ENCODE assay signal across 26 cellular contexts in genomic region chr4:181166742-181167399, GRCh38.
"Had no signal": no experiment of that assay in that cellular context is flagged by ENCODE, and none has a peak within 500 bp of the region (broad histone marks: within the 10 kb centered on the region; RNA-seq: fewer than 3 reads in every experiment).

No MANE protein-coding gene starts in this region.

- H3K9me3 Mint-ChIP-seq: stimulated activated naive CD8-positive, alpha-beta T cell treated with anti-CD3 and anti-CD28 coated beads, Interleukin-15, Interleukin-2, amounts not matched to agents 100 ng/mL and 50 ng/mL, for 24 hours had no signal

- H3K4me1 Mint-ChIP-seq: stimulated activated naive B cell treated with anti-CD40 and anti-IgM and Interleukin-4, amounts not matched to agents 10 μg/mL and 1 μg/mL and 100 μg/mL, for 72 hours had no signal

- DNase-seq: dermis blood vessel endothelial cell; effector memory CD4-positive, alpha-beta T cell; foreskin keratinocyte; heart left ventricle; left ventricle myocardium superior; lower lobe of right lung; pancreas; right lobe of liver; small intestine; stimulated activated CD4-positive, alpha-beta T cell treated with anti-CD3 and anti-CD28 coated beads, Interleukin-15, amount 100 ng/mL, for 24 hours; stimulated activated CD4-positive, alpha-beta T cell treated with anti-CD3 and anti-CD28 coated beads, Interleukin-2, amount 100 ng/mL, for 48 hours; stimulated activated naive B cell treated with anti-CD40 and anti-IgM and Interleukin-4, amounts not matched to agents 10 μg/mL and 1 μg/mL and 100 μg/mL, for 72 hours; upper lobe of left lung had no signal

- H3K27ac Mint-ChIP-seq: natural killer cell treated with Interleukin-12 subunit alpha and Interleukin-12 subunit beta and Interleukin-15 and Interleukin-18, amount 100 ng/mL, for 72 hours; stimulated activated naive B cell treated with anti-CD40 and anti-IgM and Interleukin-4, amounts not matched to agents 10 μg/mL and 1 μg/mL and 100 μg/mL, for 72 hours; stimulated activated naive CD8-positive, alpha-beta T cell treated with anti-CD3 and anti-CD28 coated beads, Interleukin-15, Interleukin-2, amounts not matched to agents 100 ng/mL and 50 ng/mL, for 24 hours had no signal

- H3K4me1 ChIP-seq: esophagus muscularis mucosa, foreskin keratinocyte, gastroesophageal sphincter, heart left ventricle, lower lobe of right lung, pancreas, right lobe of liver, tibial nerve, upper lobe of left lung had no signal

- H3K4me3 ChIP-seq: coronary artery, esophagus muscularis mucosa, gastroesophageal sphincter, heart left ventricle, hepatocyte, lower lobe of right lung, pancreas, right lobe of liver, thoracic aorta, tibial nerve, upper lobe of left lung had no signal

- H3K27ac ChIP-seq: coronary artery, esophagus muscularis mucosa, foreskin keratinocyte, gastroesophageal sphincter, heart left ventricle, hepatocyte, lower lobe of right lung, neutrophil, pancreas, right lobe of liver, thoracic aorta, tibial nerve, upper lobe of left lung had no signal

- FAIRE-seq: endothelial cell of umbilical vein, keratinocyte, pancreas, small intestine, urothelium cell line had no signal

- ATAC-seq: foreskin keratinocyte; gastroesophageal sphincter; heart left ventricle; left ventricle myocardium superior; lower lobe of right lung; natural killer cell treated with Interleukin-12 subunit alpha and Interleukin-12 subunit beta and Interleukin-15 and Interleukin-18, amount 100 ng/mL, for 72 hours; pancreas; right lobe of liver; stimulated activated naive B cell treated with anti-CD40 and anti-IgM and Interleukin-4, amounts not matched to agents 10 μg/mL and 1 μg/mL and 100 μg/mL, for 72 hours had no signal

- H3K4me2 ChIP-seq: hepatocyte had no signal

- H3K4me3 Mint-ChIP-seq: natural killer cell treated with Interleukin-12 subunit alpha and Interleukin-12 subunit beta and Interleukin-15 and Interleukin-18, amount 100 ng/mL, for 72 hours; neural crest cell; stimulated activated naive B cell treated with anti-CD40 and anti-IgM and Interleukin-4, amounts not matched to agents 10 μg/mL and 1 μg/mL and 100 μg/mL, for 72 hours; stimulated activated naive CD8-positive, alpha-beta T cell treated with anti-CD3 and anti-CD28 coated beads, Interleukin-15, Interleukin-2, amounts not matched to agents 100 ng/mL and 50 ng/mL, for 24 hours had no signal

- H3K27me3 Mint-ChIP-seq: natural killer cell treated with Interleukin-12 subunit alpha and Interleukin-12 subunit beta and Interleukin-15 and Interleukin-18, amount 100 ng/mL, for 72 hours; stimulated activated naive B cell treated with anti-CD40 and anti-IgM and Interleukin-4, amounts not matched to agents 10 μg/mL and 1 μg/mL and 100 μg/mL, for 72 hours; stimulated activated naive CD8-positive, alpha-beta T cell treated with anti-CD3 and anti-CD28 coated beads, Interleukin-15, Interleukin-2, amounts not matched to agents 100 ng/mL and 50 ng/mL, for 24 hours had no signal

- H3K79me2 ChIP-seq: hepatocyte had no signal

- H3K27me3 ChIP-seq: esophagus muscularis mucosa, foreskin keratinocyte, gastroesophageal sphincter, heart left ventricle, hepatocyte, neutrophil, right lobe of liver, tibial nerve, upper lobe of left lung had no signal

- H3K36me3 ChIP-seq: esophagus muscularis mucosa, gastroesophageal sphincter, heart left ventricle, lower lobe of right lung, neutrophil, pancreas, right lobe of liver, thoracic aorta, tibial nerve, upper lobe of left lung had no signal

- H3K9me3 ChIP-seq: esophagus muscularis mucosa, gastroesophageal sphincter, heart left ventricle, lower lobe of right lung, neutrophil, pancreas, right lobe of liver, thoracic aorta, tibial nerve, upper lobe of left lung had no signal

- H2AFZ ChIP-seq: hepatocyte had no signal

- H3K36me3 Mint-ChIP-seq: natural killer cell treated with Interleukin-12 subunit alpha and Interleukin-12 subunit beta and Interleukin-15 and Interleukin-18, amount 100 ng/mL, for 72 hours; stimulated activated naive B cell treated with anti-CD40 and anti-IgM and Interleukin-4, amounts not matched to agents 10 μg/mL and 1 μg/mL and 100 μg/mL, for 72 hours had no signal
